Comparison of ENCODE assay signal across 1 cellular context in the genomic region with DNA sequence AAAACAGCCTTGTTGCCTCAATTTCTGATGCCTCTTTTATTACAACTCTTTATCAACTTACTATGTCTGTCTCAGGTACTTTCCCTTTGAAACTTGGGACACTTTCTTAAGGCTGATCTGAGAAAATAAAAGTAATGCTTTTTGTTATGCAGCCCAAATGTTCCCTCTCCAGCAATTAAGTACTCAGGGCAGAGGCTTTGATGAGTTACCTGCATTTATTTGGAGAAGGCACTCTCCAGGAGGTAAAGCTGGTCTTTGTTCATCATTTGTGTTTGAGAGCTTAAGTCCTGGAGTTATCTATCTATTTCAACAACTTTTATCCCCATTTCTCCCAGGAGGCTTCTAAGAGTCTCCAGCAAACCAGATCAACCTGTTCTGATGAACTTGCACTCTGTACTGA.
TF ChIP-seq lines count a peak whose summit lies in the region.

No MANE protein-coding gene starts in this region.

TF ChIP-seq in H1, 55 proteins besides CTCF, POLR2A, EP300 and RAD21 (continued from another document):
- TF ChIP-seq, protein P1, sequence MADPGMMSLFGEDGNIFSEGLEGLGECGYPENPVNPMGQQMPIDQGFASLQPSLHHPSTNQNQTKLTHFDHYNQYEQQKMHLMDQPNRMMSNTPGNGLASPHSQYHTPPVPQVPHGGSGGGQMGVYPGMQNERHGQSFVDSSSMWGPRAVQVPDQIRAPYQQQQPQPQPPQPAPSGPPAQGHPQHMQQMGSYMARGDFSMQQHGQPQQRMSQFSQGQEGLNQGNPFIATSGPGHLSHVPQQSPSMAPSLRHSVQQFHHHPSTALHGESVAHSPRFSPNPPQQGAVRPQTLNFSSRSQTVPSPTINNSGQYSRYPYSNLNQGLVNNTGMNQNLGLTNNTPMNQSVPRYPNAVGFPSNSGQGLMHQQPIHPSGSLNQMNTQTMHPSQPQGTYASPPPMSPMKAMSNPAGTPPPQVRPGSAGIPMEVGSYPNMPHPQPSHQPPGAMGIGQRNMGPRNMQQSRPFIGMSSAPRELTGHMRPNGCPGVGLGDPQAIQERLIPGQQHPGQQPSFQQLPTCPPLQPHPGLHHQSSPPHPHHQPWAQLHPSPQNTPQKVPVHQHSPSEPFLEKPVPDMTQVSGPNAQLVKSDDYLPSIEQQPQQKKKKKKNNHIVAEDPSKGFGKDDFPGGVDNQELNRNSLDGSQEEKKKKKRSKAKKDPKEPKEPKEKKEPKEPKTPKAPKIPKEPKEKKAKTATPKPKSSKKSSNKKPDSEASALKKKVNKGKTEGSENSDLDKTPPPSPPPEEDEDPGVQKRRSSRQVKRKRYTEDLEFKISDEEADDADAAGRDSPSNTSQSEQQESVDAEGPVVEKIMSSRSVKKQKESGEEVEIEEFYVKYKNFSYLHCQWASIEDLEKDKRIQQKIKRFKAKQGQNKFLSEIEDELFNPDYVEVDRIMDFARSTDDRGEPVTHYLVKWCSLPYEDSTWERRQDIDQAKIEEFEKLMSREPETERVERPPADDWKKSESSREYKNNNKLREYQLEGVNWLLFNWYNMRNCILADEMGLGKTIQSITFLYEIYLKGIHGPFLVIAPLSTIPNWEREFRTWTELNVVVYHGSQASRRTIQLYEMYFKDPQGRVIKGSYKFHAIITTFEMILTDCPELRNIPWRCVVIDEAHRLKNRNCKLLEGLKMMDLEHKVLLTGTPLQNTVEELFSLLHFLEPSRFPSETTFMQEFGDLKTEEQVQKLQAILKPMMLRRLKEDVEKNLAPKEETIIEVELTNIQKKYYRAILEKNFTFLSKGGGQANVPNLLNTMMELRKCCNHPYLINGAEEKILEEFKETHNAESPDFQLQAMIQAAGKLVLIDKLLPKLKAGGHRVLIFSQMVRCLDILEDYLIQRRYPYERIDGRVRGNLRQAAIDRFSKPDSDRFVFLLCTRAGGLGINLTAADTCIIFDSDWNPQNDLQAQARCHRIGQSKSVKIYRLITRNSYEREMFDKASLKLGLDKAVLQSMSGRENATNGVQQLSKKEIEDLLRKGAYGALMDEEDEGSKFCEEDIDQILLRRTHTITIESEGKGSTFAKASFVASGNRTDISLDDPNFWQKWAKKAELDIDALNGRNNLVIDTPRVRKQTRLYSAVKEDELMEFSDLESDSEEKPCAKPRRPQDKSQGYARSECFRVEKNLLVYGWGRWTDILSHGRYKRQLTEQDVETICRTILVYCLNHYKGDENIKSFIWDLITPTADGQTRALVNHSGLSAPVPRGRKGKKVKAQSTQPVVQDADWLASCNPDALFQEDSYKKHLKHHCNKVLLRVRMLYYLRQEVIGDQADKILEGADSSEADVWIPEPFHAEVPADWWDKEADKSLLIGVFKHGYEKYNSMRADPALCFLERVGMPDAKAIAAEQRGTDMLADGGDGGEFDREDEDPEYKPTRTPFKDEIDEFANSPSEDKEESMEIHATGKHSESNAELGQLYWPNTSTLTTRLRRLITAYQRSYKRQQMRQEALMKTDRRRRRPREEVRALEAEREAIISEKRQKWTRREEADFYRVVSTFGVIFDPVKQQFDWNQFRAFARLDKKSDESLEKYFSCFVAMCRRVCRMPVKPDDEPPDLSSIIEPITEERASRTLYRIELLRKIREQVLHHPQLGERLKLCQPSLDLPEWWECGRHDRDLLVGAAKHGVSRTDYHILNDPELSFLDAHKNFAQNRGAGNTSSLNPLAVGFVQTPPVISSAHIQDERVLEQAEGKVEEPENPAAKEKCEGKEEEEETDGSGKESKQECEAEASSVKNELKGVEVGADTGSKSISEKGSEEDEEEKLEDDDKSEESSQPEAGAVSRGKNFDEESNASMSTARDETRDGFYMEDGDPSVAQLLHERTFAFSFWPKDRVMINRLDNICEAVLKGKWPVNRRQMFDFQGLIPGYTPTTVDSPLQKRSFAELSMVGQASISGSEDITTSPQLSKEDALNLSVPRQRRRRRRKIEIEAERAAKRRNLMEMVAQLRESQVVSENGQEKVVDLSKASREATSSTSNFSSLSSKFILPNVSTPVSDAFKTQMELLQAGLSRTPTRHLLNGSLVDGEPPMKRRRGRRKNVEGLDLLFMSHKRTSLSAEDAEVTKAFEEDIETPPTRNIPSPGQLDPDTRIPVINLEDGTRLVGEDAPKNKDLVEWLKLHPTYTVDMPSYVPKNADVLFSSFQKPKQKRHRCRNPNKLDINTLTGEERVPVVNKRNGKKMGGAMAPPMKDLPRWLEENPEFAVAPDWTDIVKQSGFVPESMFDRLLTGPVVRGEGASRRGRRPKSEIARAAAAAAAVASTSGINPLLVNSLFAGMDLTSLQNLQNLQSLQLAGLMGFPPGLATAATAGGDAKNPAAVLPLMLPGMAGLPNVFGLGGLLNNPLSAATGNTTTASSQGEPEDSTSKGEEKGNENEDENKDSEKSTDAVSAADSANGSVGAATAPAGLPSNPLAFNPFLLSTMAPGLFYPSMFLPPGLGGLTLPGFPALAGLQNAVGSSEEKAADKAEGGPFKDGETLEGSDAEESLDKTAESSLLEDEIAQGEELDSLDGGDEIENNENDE (IDR thresholded peaks at IDR 0.05; ENCODE audit: insufficient replicate concordance, low read length) = peak; percentile 82
- TF ChIP-seq CBX8 (IDR thresholded peaks at IDR 0.05; ENCODE audit: borderline replicate concordance, low read depth, low read length) = no peak
- peak; percentile 95 for TF ChIP-seq NANOG (IDR thresholded peaks at IDR 0.05; ENCODE audit: insufficient read depth, low read depth, low read length, poor library complexity, severe bottlenecking)
